In genomic region chr13:102854675-102855074, GRCh38 we compare ENCODE assay signal across 13 cellular contexts. TPM values are rescaled to one million over a fixed set of nuclear protein-coding genes. Genes with fewer than 3 reads are reported as not detected.
DNase-seq lines count a peak whose midpoint lies in the region; ATAC-seq, FAIRE-seq and TF ChIP-seq lines count a peak whose summit lies in the region.
"Had no signal": no experiment of that assay in that cellular context is flagged by ENCODE, and none has a peak within 500 bp of the region (broad histone marks: within the 10 kb centered on the region; RNA-seq: fewer than 3 reads in every experiment).

No MANE protein-coding gene starts in this region.

- H3K4me3 ChIP-seq in Jurkat, Clone E6-1 (ENCODE audit: low read length), result peak overlapping the region; percentile 26
- no peak overlapping the region for H3K4me3 ChIP-seq in WERI-Rb-1 (ENCODE audit: low read depth, low read length)
- H3K4me3 ChIP-seq: adrenal gland, right lobe of liver, thoracic aorta had no signal

- TF ChIP-seq CTCF in WERI-Rb-1 (IDR thresholded peaks at IDR 0.05; ENCODE audit: low read depth, low read length), result no peak

- no peak overlapping the region for H3K27ac ChIP-seq in WERI-Rb-1
- H3K27ac ChIP-seq: adrenal gland, right lobe of liver, thoracic aorta had no signal

- peak; percentile 39 for ATAC-seq in GM19468 (IDR thresholded peaks at IDR 0.05; ENCODE audit: extremely low read depth, unreplicated experiment)
- ATAC-seq in GM18868 (IDR thresholded peaks at IDR 0.05; ENCODE audit: unreplicated experiment), result no peak
- ATAC-seq: right lobe of liver had no signal

- DNase-seq in GM12892 (ENCODE audit: insufficient read length) (no peak), immature natural killer cell (peak in 2 of 3 donors; percentile 24 to 36), RCC 7860 (ENCODE audit: low spot score) (no peak), WERI-Rb-1 (no peak)
- DNase-seq in Jurkat, Clone E6-1 (ENCODE audit: low read depth, low spot score), result peak; percentile 86
- DNase-seq: adrenal gland, Calu3, MV-4-11, NCI-H82, right lobe of liver had no signal

- H3K27me3 ChIP-seq in WERI-Rb-1 (ENCODE audit: insufficient read depth, low read depth, severe bottlenecking), result no peaks in the 10 kb centered on the region
- H3K27me3 ChIP-seq: adrenal gland, right lobe of liver had no signal

- peak overlapping the region in 5 of 6 donors; percentile 78 to 95 (median 92) for H3K27ac Mint-ChIP-seq in immature natural killer cell

- H3K4me1 Mint-ChIP-seq in immature natural killer cell, result peaks cover 34 to 74% of the 10 kb centered on the region in 2 donors

- peaks cover 0 to 1% (median 0%) of the 10 kb centered on the region in 3 donors for H3K27me3 Mint-ChIP-seq in immature natural killer cell (ENCODE audit: low read depth in 3 of 3)

- H3K4me3 Mint-ChIP-seq in immature natural killer cell, result peak overlapping the region in 4 of 5 donors; percentile 38 to 75 (median 62)

- peaks cover 62% of the 10 kb centered on the region for H3K36me3 ChIP-seq in WERI-Rb-1

- TF ChIP-seq POLR2A in GM12892 (IDR thresholded peaks at IDR 0.05; ENCODE audit: low read depth, low read length), result no peak

- H3K9me3 Mint-ChIP-seq in immature natural killer cell, result no peaks in the 10 kb centered on the region

- FAIRE-seq in GM12892 (lab: Jason Lieb, UNC) (peak; percentile 60), RCC 7860 (lab: Jason Lieb, UNC) (no peak)

- H3K9me3 ChIP-seq in WERI-Rb-1 (ENCODE audit: severe bottlenecking), result no peaks in the 10 kb centered on the region
- H3K9me3 ChIP-seq: adrenal gland, right lobe of liver, thoracic aorta had no signal

- peaks cover 12 to 52% (median 34%) of the 10 kb centered on the region in 3 donors for H3K36me3 Mint-ChIP-seq in immature natural killer cell

RNA-seq across cellular contexts. Expression of gene ERCC5, which starts 8.8 kb away (rescaled TPM):
- polyA plus RNA-seq in GM12892 (2012; ENCODE audit: missing spikeins), result 38.0 TPM
- polyA plus RNA-seq in Jurkat, Clone E6-1 (2012; ENCODE audit: insufficient read depth, insufficient read length), result 74.6 TPM
- polyA plus RNA-seq in immature natural killer cell, result 10 to 100 TPM; 24.2 to 67.6 (median 36.3) TPM

RNA-seq across cellular contexts. Expression of gene BIVM, which starts 55.8 kb away (rescaled TPM):
- polyA plus RNA-seq in GM12892 (2012; ENCODE audit: missing spikeins), result 17.8 TPM
- polyA plus RNA-seq in Jurkat, Clone E6-1 (2012; ENCODE audit: insufficient read depth, insufficient read length), result 21.0 TPM
- polyA plus RNA-seq in immature natural killer cell, result 10 to 100 TPM; 13.3 to 20.1 (median 13.6) TPM

RNA-seq across cellular contexts. Expression of gene POGLUT2, which starts 55.9 kb away (rescaled TPM):
- polyA plus RNA-seq in GM12892 (2012; ENCODE audit: missing spikeins), result 5.4 TPM
- 14.1 TPM for polyA plus RNA-seq in Jurkat, Clone E6-1 (2012; ENCODE audit: insufficient read depth, insufficient read length)
- 1 to 10 TPM; 1.2 to 4.2 (median 1.7) TPM for polyA plus RNA-seq in immature natural killer cell

Comparison
In these comparisons a context has a peak if more than half of its experiments do, and no peak if none do; other contexts are left out.
1. DNase-seq: peak in Jurkat, Clone E6-1 (single experiment) and immature natural killer cell (2 of 3); none in GM12892 (single experiment), RCC 7860 (single experiment) and WERI-Rb-1 (single experiment).